In genomic region chr12:10243803-10244520, GRCh38 we compare ENCODE assay signal across 8 cellular contexts. TPM values are rescaled to one million over a fixed set of nuclear protein-coding genes. Genes with fewer than 3 reads are reported as not detected.
DNase-seq lines count a peak whose midpoint lies in the region; ATAC-seq, FAIRE-seq and TF ChIP-seq lines count a peak whose summit lies in the region.

No MANE protein-coding gene starts in this region.

- intact Hi-C loops in HepG2 (cut with micrococcal nuclease; ENCODE audit: unreplicated experiment) (no loop called here), vagina (cut with DNase I) (no loop called here)

- WGBS in HepG2 (ENCODE audit: low lambda C conversion rate): 22% methylated on average over 12 of the region's 12 CpGs

- H3K4me3 ChIP-seq in HepG2 (replicated peaks in 1 of 3; ENCODE audit: insufficient read depth in 1 of 3, low read depth in 2 of 3, low read length in 3 of 3) (peak overlapping the region; percentile 31 to 66 (median 57); a peak in 5 of 6 replicates), vagina (no peak overlapping the region)

- ATAC-seq in GM18519 (IDR thresholded peaks at IDR 0.05; ENCODE audit: low FRiP score, unreplicated experiment) (peak; percentile 61), GM21825 (IDR thresholded peaks at IDR 0.05; ENCODE audit: unreplicated experiment) (peak; percentile 68), HepG2 (peak; percentile 71)

- no peaks in the 10 kb centered on the region for H4K20me1 ChIP-seq in HepG2 (ENCODE audit: insufficient read depth, low read length)

- H3K79me2 ChIP-seq in HepG2 (ENCODE audit: insufficient read depth, low read length): no peaks in the 10 kb centered on the region

- CTCF ChIA-PET in HepG2 (lab: Yijun Ruan, JAX; ENCODE audit: low intra/inter-chr PET ratio, low total read pairs): no interaction called here

- peak overlapping the region; percentile 83 for H3K4me2 ChIP-seq in HepG2 (ENCODE audit: low read depth, low read length)

- TF ChIP-seq POLR2A in HepG2 (IDR thresholded peaks at IDR 0.05; ENCODE audit: insufficient read depth in 1 of 2, low read depth in 2 of 2, low read length in 2 of 2) (no peak), vagina (IDR thresholded peaks at IDR 0.05) (no peak)

- H3K27me3 ChIP-seq in HepG2 (ENCODE audit: control insufficient read depth in 1 of 2, insufficient read depth in 2 of 2, low read length in 2 of 2): 0 out of 5 replicates have a peak, but pooled peaks cover 0 to 1% of the 10 kb centered on the region in 2 experiments
- no peaks in the 10 kb centered on the region for H3K27me3 ChIP-seq in vagina

- H2AFZ ChIP-seq in HepG2 (ENCODE audit: low read length): peak overlapping the region; percentile 86

- H3K36me3 ChIP-seq in HepG2 (replicated peaks in 1 of 2; ENCODE audit: control insufficient read depth in 1 of 2, insufficient read depth in 2 of 2, low read length in 2 of 2) (no peaks in the 10 kb centered on the region), vagina (no peaks in the 10 kb centered on the region)

- TF ChIP-seq EP300 in HepG2 (IDR thresholded peaks at IDR 0.05; ENCODE audit: low read depth in 2 of 2, low read length in 2 of 2) (no peak), HepG2 (CRISPR knock-in tag; IDR thresholded peaks at IDR 0.05; ENCODE audit: borderline replicate concordance) (no peak)

- H3K9me3 ChIP-seq in HepG2 (ENCODE audit: low read length) (no peaks in the 10 kb centered on the region), vagina (no peaks in the 10 kb centered on the region)

- H3K27ac ChIP-seq in HepG2 (ENCODE audit: extremely low read length, insufficient read depth, low read length) (no peak overlapping the region), vagina (no peak overlapping the region)

- H3K4me1 ChIP-seq in HepG2 (ENCODE audit: insufficient read depth, low read length) (peaks cover 7% of the 10 kb centered on the region; the same call in 1 of the 2 replicates), vagina (no peaks in the 10 kb centered on the region)

- TF ChIP-seq CTCF in HepG2 (CRISPR knock-in tag; IDR thresholded peaks at IDR 0.05) (no peak), vagina (IDR thresholded peaks at IDR 0.05) (no peak)

- TF ChIP-seq RAD21 in HepG2 (CRISPR knock-in tag; IDR thresholded peaks at IDR 0.05): no peak

- peak overlapping the region; percentile 39; the same call in 1 of the 2 replicates for H3K9ac ChIP-seq in HepG2 (ENCODE audit: insufficient read depth, low read depth, low read length)

- no TSS peak for BruUV-seq in HepG2 (replicated peaks; lab: Mats Ljungman, UMichigan)

- DNase-seq in M059J (ENCODE audit: low read depth): peak; percentile 27
- DNase-seq in HepG2 (ENCODE audit: low spot score): no peak
- DNase-seq in vagina (ENCODE audit: extremely low spot score in 2 of 2): no peak
- no peak for DNase-seq in putamen (ENCODE audit: low spot score)
- DNase-seq in islet precursor cell: no peak
- DNase-seq in ureter (ENCODE audit: low spot score): no peak

- no peak for FAIRE-seq in HepG2 (lab: Jason Lieb, UNC)

- POLR2A ChIA-PET in HepG2 (lab: Yijun Ruan, JAX): no interaction called here

- in situ Hi-C loops in HepG2 (cut with HindIII; ENCODE audit: extremely low pct_ligation_motif_present, low pct_unique_long_range_greater_than_20kb): no loop called here

TF ChIP-seq in HepG2, 621 proteins besides CTCF, POLR2A, EP300 and RAD21:
- no peak for TF ChIP-seq KAT2B (IDR thresholded peaks at IDR 0.05; ENCODE audit: borderline replicate concordance, low read depth, low read length)
- TF ChIP-seq, protein P1, sequence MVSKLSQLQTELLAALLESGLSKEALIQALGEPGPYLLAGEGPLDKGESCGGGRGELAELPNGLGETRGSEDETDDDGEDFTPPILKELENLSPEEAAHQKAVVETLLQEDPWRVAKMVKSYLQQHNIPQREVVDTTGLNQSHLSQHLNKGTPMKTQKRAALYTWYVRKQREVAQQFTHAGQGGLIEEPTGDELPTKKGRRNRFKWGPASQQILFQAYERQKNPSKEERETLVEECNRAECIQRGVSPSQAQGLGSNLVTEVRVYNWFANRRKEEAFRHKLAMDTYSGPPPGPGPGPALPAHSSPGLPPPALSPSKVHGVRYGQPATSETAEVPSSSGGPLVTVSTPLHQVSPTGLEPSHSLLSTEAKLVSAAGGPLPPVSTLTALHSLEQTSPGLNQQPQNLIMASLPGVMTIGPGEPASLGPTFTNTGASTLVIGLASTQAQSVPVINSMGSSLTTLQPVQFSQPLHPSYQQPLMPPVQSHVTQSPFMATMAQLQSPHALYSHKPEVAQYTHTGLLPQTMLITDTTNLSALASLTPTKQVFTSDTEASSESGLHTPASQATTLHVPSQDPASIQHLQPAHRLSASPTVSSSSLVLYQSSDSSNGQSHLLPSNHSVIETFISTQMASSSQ (IDR thresholded peaks at IDR 0.05; ENCODE audit: low read depth): no peak
- TF ChIP-seq, protein P1 (CRISPR knock-in tag; IDR thresholded peaks at IDR 0.05; ENCODE audit: borderline replicate concordance): no peak
- no peak for TF ChIP-seq ZNF225 (CRISPR knock-in tag; IDR thresholded peaks at IDR 0.05)
- no peak for TF ChIP-seq ZNF615 (CRISPR knock-in tag; IDR thresholded peaks at IDR 0.05; ENCODE audit: borderline replicate concordance)
- TF ChIP-seq ZNF678 (CRISPR knock-in tag; IDR thresholded peaks at IDR 0.05): no peak
- TF ChIP-seq PHF21A (CRISPR knock-in tag; IDR thresholded peaks at IDR 0.05): no peak
- no peak for TF ChIP-seq ZSCAN12 (CRISPR knock-in tag; IDR thresholded peaks at IDR 0.05)
- no peak for TF ChIP-seq HHEX (CRISPR knock-in tag; IDR thresholded peaks at IDR 0.05)
- no peak for TF ChIP-seq ZNF724P (CRISPR knock-in tag; IDR thresholded peaks at IDR 0.05; ENCODE audit: borderline replicate concordance)
- no peak for TF ChIP-seq ZNF616 (CRISPR knock-in tag; IDR thresholded peaks at IDR 0.05; ENCODE audit: low read depth)
- TF ChIP-seq GABPB1 (CRISPR knock-in tag; IDR thresholded peaks at IDR 0.05): peak; percentile 29; the same call in 1 of the 2 replicates
- no peak for TF ChIP-seq JUN (CRISPR knock-in tag; IDR thresholded peaks at IDR 0.05)
- TF ChIP-seq ELF1 (CRISPR knock-in tag; IDR thresholded peaks at IDR 0.05): peak; percentile 26; the same call in 1 of the 2 replicates
- no peak for TF ChIP-seq NCOA2 (CRISPR knock-in tag; IDR thresholded peaks at IDR 0.05)
TF ChIP-seq in HepG2: peak in this region for 2.

RNA-seq across cellular contexts. Expression of gene GABARAPL1, which starts 31.3 kb away (rescaled TPM):
- 69.5 and 78.6 TPM in 2 replicates for total RNA-seq in M059J (2014; rRNA removed; shearing (Covaris generic))
- 7.9 and 8.1 TPM in 2 replicates for total RNA-seq in HepG2 (2016; rRNA removed; fragmentation: Illumina TruSeq; extraction: Trizol)
- total RNA-seq in HepG2 (2016; cell fraction: cytosol; rRNA removed; fragmentation: Illumina TruSeq; extraction: Trizol; ENCODE audit: low read depth): 1.2 and 2.7 TPM in 2 replicates
- total RNA-seq in HepG2 (2016; cell fraction: insoluble cytoplasmic fraction; rRNA removed; fragmentation: Illumina TruSeq; extraction: Trizol): 6.8 and 8.2 TPM in 2 replicates
- 3.7 and 3.8 TPM in 2 replicates for total RNA-seq in HepG2 (2016; cell fraction: membrane; rRNA removed; fragmentation: Illumina TruSeq; extraction: Trizol)
- total RNA-seq in HepG2 (2016; cell fraction: nucleus; rRNA removed; fragmentation: Illumina TruSeq; extraction: Trizol): 7.5 and 9.5 TPM in 2 replicates
- 26.1 and 28.1 TPM in 2 replicates for polyA plus RNA-seq in HepG2 (2011; rRNA removed)
- 12.7 and 20.6 TPM in 2 replicates for polyA plus RNA-seq in HepG2 (2011; cell fraction: cytosol; rRNA removed)
- polyA plus RNA-seq in HepG2 (2011; cell fraction: nucleus; rRNA removed): 18.1 and 27.4 TPM in 2 replicates
- polyA plus RNA-seq in HepG2 (2012): 30.3 and 43.8 TPM in 2 replicates
- 1.2 and 1.3 TPM in 2 replicates for polyA plus RNA-seq in HepG2 (2016; cell fraction: cytosol; fragmentation: Illumina TruSeq; extraction: Trizol; ENCODE audit: low read depth)
- 8.5 and 10.9 TPM in 2 replicates for polyA plus RNA-seq in HepG2 (2016; cell fraction: insoluble cytoplasmic fraction; fragmentation: Illumina TruSeq; extraction: Trizol; ENCODE audit: low read depth)
- polyA plus RNA-seq in HepG2 (2016; cell fraction: membrane; fragmentation: Illumina TruSeq; extraction: Trizol; ENCODE audit: low read depth): 2.4 and 2.8 TPM in 2 replicates
- polyA plus RNA-seq in HepG2 (2016; cell fraction: nucleus; fragmentation: Illumina TruSeq; extraction: Trizol; ENCODE audit: insufficient read depth, low read depth): 8.0 and 9.3 TPM in 2 replicates
- polyA minus RNA-seq in HepG2 (2011; rRNA and poly(A)+ RNA removed; ENCODE audit: low replicate concordance): 14.5 and 98.1 TPM in 2 replicates
- polyA minus RNA-seq in HepG2 (2011; cell fraction: cytosol; rRNA and poly(A)+ RNA removed): 10.8 and 14.2 TPM in 2 replicates
- polyA minus RNA-seq in HepG2 (2011; cell fraction: nucleus; rRNA and poly(A)+ RNA removed): 17.0 and 23.5 TPM in 2 replicates
- 90.6 TPM for total RNA-seq in vagina
- total RNA-seq in ureter: 58.3 TPM

Comparison
In these comparisons a context has a peak if more than half of its experiments do, and no peak if none do; other contexts are left out.
1. H3K4me3 ChIP-seq: peak in HepG2 (3 of 3); none in vagina (0 of 2).
2. Peak in every context shown above with its lines, with median percentiles within 50 percentile points of each other: ATAC-seq.